26 cellular contexts compared by ENCODE assay signal in the genomic region with DNA sequence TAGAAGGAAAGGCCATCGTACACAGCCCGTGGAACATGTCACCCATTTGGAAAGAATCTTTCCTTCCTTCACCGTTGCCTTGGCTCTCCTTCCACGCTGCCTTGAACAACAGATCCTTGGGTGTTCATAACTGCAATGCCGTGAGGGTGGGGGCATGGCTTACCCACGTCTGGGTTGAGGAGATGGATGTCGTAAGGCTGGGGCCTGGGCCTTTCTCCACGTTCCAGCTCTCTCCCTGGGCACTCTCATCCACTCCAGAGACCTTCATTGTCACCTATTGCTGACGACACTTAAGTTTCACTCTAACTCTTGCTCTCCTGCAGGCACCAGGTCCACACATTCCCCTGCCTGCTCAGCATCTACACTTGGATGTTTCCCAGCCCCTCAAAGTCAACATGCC.
"Had no signal": no experiment of that assay in that cellular context is flagged by ENCODE, and none has a peak within 500 bp of the region (broad histone marks: within the 10 kb centered on the region; RNA-seq: fewer than 3 reads in every experiment).

No MANE protein-coding gene starts in this region.

- H3K9me3 Mint-ChIP-seq: nephron, type B pancreatic cell had no signal

- H3K4me1 ChIP-seq: left lung, parathyroid adenoma, psoas muscle, right lobe of liver, tibial nerve had no signal

- H3K4me1 Mint-ChIP-seq: mesothelial cell of epicardium; naive B cell; nephron; stimulated activated memory B cell treated with anti-CD40 and anti-IgM and Interleukin-4, amounts not matched to agents 10 μg/mL and 1 μg/mL and 100 μg/mL, for 72 hours; stimulated activated naive CD8-positive, alpha-beta T cell treated with anti-CD3 and anti-CD28 coated beads, Interleukin-15, amount 100 ng/mL, for 72 hours had no signal

- H3K36me3 Mint-ChIP-seq: mesothelial cell of epicardium; stimulated activated memory B cell treated with anti-CD40 and anti-IgM and Interleukin-4, amounts not matched to agents 10 μg/mL and 1 μg/mL and 100 μg/mL, for 72 hours; type B pancreatic cell had no signal

- H3K27ac Mint-ChIP-seq: mesothelial cell of epicardium; naive B cell; nephron; stimulated activated memory B cell treated with anti-CD40 and anti-IgM and Interleukin-4, amounts not matched to agents 10 μg/mL and 1 μg/mL and 100 μg/mL, for 72 hours; stimulated activated naive CD8-positive, alpha-beta T cell treated with anti-CD3 and anti-CD28 coated beads, Interleukin-15, amount 100 ng/mL, for 72 hours; type B pancreatic cell had no signal

- H3K9ac ChIP-seq: neural progenitor cell, parathyroid adenoma had no signal

- H2AFZ ChIP-seq: neural progenitor cell, parathyroid adenoma had no signal

- DNase-seq: head of caudate nucleus; hippocampal formation; kidney; left colon; left lung; mesendoderm; naive B cell; occipital lobe; psoas muscle; right lobe of liver; stimulated activated CD4-positive, alpha-beta T cell treated with anti-CD3 and anti-CD28 coated beads, Interleukin-1b, Interleukin-23, amount 100 ng/mL, for 48 hours; stimulated activated CD4-positive, alpha-beta T cell treated with anti-CD3 and anti-CD28 coated beads, Interleukin-2, amount 100 ng/mL, for 48 hours; stimulated activated CD4-positive, alpha-beta T cell treated with anti-CD3 and anti-CD28 coated beads, Interleukin-4, amount 100 ng/mL, for 4 hours; stimulated activated CD8-positive, alpha-beta memory T cell treated with anti-CD3 and anti-CD28 coated beads, Interleukin-4, amount 100 ng/mL, for 48 hours; stimulated activated naive CD4-positive, alpha-beta T cell treated with Interleukin-2 at 50 U/mL for 16 hours; stimulated activated naive CD8-positive, alpha-beta T cell treated with anti-CD3 and anti-CD28 coated beads, Interleukin-15, amount 100 ng/mL, for 72 hours; substantia nigra had no signal

- H3K9me3 ChIP-seq: left lung, neutrophil, psoas muscle, right lobe of liver, tibial nerve had no signal

- H3K27ac ChIP-seq: left lung, neural progenitor cell, neutrophil, parathyroid adenoma, psoas muscle, right lobe of liver, tibial nerve had no signal

- H3K79me2 ChIP-seq: parathyroid adenoma had no signal

- H3K27me3 ChIP-seq: neural progenitor cell, neutrophil, right lobe of liver, tibial nerve had no signal

- H3K4me3 Mint-ChIP-seq: mesothelial cell of epicardium; nephron; neural progenitor cell; stimulated activated memory B cell treated with anti-CD40 and anti-IgM and Interleukin-4, amounts not matched to agents 10 μg/mL and 1 μg/mL and 100 μg/mL, for 72 hours; stimulated activated naive CD8-positive, alpha-beta T cell treated with anti-CD3 and anti-CD28 coated beads, Interleukin-15, amount 100 ng/mL, for 72 hours; type B pancreatic cell had no signal

- H3K4me2 ChIP-seq: neural progenitor cell, smooth muscle cell had no signal
